In the genomic region with DNA sequence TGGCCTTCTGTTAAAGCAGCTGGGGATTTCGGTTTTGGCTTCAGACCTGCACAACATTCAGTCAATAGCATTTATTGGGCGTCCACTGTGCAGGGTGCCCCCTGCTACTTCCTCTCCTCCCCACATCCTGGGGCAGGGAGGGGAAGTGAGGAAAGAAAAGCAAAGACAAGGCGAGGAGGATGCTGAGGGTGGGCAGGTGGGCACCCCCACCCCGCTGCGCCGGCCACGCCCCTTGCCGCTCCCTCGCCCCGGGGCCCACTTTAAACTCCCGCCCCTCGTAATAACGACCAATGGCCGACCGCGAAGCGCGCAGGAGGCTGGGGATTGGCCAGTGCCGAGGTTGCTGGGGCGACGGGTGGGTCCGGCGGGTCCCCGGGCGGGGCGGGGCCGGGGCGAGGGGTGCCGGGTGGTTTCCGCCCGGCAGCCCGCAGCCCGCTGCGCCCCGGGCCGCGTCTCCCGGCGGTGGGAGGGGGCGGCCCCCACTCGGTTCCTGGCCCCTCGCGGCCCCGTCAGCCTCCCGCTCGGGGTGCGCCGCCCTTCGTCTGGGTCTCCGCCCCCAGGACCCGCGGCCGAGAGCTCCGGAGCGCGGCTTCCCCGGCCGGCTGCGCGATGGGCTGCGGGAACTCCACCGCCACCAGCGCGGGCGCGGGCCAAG, we compare ENCODE assay signal across 8 cellular contexts. TPM values are rescaled to one million over a fixed set of nuclear protein-coding genes. Genes with fewer than 3 reads are reported as not detected.
DNase-seq lines count a peak whose midpoint lies in the region; ATAC-seq and TF ChIP-seq lines count a peak whose summit lies in the region.

Gene C12orf75 (plus strand): TSS at position 409 of the 655 bp plus-strand sequence. CDS start 201 bp downstream, at position 610.

- H3K36me3 ChIP-seq in kidney epithelial cell (ENCODE audit: control insufficient read depth, insufficient read depth, low read length) = no peaks in the 10 kb centered on the region

- peak; percentile 79 for ATAC-seq in GM19035 (IDR thresholded peaks at IDR 0.05; ENCODE audit: unreplicated experiment)
- peak; percentile 81 for ATAC-seq in HG03196 (IDR thresholded peaks at IDR 0.05; ENCODE audit: unreplicated experiment)

- H3K27me3 ChIP-seq in kidney epithelial cell (ENCODE audit: control insufficient read depth, insufficient read depth, low read length) = no peaks in the 10 kb centered on the region

- DNase-seq in AG20443 (ENCODE audit: low spot score) = peak; percentile 92
- DNase-seq in NCI-H345 (lab: John Stamatoyannopoulos, UW) = peak; percentile 90
- peak; percentile 83 for DNase-seq in activated CD4-positive, CD25-positive, alpha-beta regulatory T cell treated with anti-CD3 and anti-CD28 coated beads, Interleukin-2, amount 50 U/mL, for 72 hours
- peak; percentile 70 for DNase-seq in cerebellar cortex (ENCODE audit: low spot score)
- no peak for DNase-seq in kidney epithelial cell (ENCODE audit: low read depth)
- peak; percentile 53 to 63 for DNase-seq in stimulated activated CD4-positive, alpha-beta T cell treated with anti-CD3 and anti-CD28 coated beads, Interleukin-1b, Interleukin-23, amount 100 ng/mL, for 1 hour (ENCODE audit: low read depth in 2 of 2)

- no peak for TF ChIP-seq CTCF in kidney epithelial cell (IDR thresholded peaks at IDR 0.05; ENCODE audit: insufficient read depth, low read length, poor library complexity, severe bottlenecking)

- H3K4me3 ChIP-seq in kidney epithelial cell (ENCODE audit: low read depth, low read length) = peak within 1 kb of the TSS; percentile 81

RNA-seq across cellular contexts. Expression of gene C12orf75, which starts in this region (rescaled TPM):
- 248 and 276 TPM in 2 replicates for total RNA-seq in kidney epithelial cell
